21 cellular contexts compared by ENCODE assay signal in the genomic region with DNA sequence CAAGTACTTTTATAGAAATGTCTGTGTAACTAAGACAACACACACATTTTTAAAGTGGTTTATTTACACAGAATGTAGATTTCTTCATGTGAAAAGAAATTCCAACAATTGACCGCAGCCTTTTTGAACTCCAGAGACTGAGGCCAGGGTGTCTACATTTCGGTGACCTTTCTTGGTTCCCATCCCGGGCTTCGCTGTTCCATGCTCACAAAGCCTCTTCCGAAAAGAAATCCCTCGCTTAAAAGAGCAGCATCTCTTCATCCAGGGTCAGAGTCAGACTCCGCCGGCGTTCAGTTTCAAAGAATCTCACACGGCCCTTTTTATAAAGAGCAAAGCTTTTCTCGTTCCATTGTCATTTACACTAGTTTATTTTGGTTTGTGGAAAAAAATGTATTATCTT.
DNase-seq lines count a peak whose midpoint lies in the region; ATAC-seq and TF ChIP-seq lines count a peak whose summit lies in the region.
"Had no signal": no experiment of that assay in that cellular context is flagged by ENCODE, and none has a peak within 500 bp of the region (broad histone marks: within the 10 kb centered on the region; RNA-seq: fewer than 3 reads in every experiment).

No MANE protein-coding gene starts in this region.

- H3K36me3 ChIP-seq in H7 (replicated peaks; ENCODE audit: control insufficient read depth, insufficient read depth, low read length), result no peaks in the 10 kb centered on the region
- H3K36me3 ChIP-seq: BLaER1 treated with 17β-estradiol and CSF1 and Interleukin-3, amounts not matched to agents 10 nM and 100 nM; MG63 had no signal

- in situ Hi-C loops in astrocyte of the spinal cord (cut with HindIII; ENCODE audit: low sequenced_read_pairs), result no loop called here

- no peak for TF ChIP-seq CTCF in astrocyte of the spinal cord (IDR thresholded peaks at IDR 0.05; ENCODE audit: low read depth, low read length)

- ATAC-seq in GM21528 (IDR thresholded peaks at IDR 0.05; ENCODE audit: low FRiP score, unreplicated experiment), result no peak
- ATAC-seq in HG03354 (IDR thresholded peaks at IDR 0.05; ENCODE audit: poor library complexity, severe bottlenecking, unreplicated experiment), result no peak
- ATAC-seq: GM12878 had no signal

- H3K4me3 ChIP-seq in H7 (ENCODE audit: insufficient read depth, low read depth, low read length), result no peak overlapping the region
- H3K4me3 ChIP-seq in astrocyte of the spinal cord (ENCODE audit: low read depth, low read length), result no peak overlapping the region
- H3K4me3 ChIP-seq: BLaER1 treated with 17β-estradiol and CSF1 and Interleukin-3, amounts not matched to agents 10 nM and 100 nM; GM12878; MG63 had no signal

- peak; percentile 46 for DNase-seq in H7
- DNase-seq in astrocyte of the spinal cord (ENCODE audit: low read depth, low spot score), result peak; percentile 62
- peak; percentile 5 for DNase-seq in fibroblast of peridontal ligament (ENCODE audit: extremely low read depth)
- DNase-seq in retina, result peak; percentile 12
- DNase-seq in islet precursor cell, result no peak
- DNase-seq in activated CD4-positive, alpha-beta T cell treated with anti-CD3 and anti-CD28 coated beads for 4 hours, result no peak
- DNase-seq: 8988T; CD4-positive, alpha-beta memory T cell; DND-41; GOT3; Kasumi-1; NCI-H1048; NCI-H1417 treated with DMSO at 0.1 percent for 48 hours; NCI-H187 treated with DMSO at 0.1 percent for 48 hours; NCI-H748 treated with DMSO at 0.1 percent for 48 hours; SIG-M5 had no signal

- no peaks in the 10 kb centered on the region; the same call in 1 of the 2 replicates for H3K27me3 ChIP-seq in H7 (ENCODE audit: control insufficient read depth, insufficient read depth, low read length)
- H3K27me3 ChIP-seq: BLaER1 treated with 17β-estradiol and CSF1 and Interleukin-3, amounts not matched to agents 10 nM and 100 nM; MG63 had no signal

Comparison
In these comparisons a context has a peak if more than half of its experiments do, and no peak if none do; other contexts are left out.
1. DNase-seq: peak in H7 (single experiment), astrocyte of the spinal cord (single experiment), fibroblast of peridontal ligament (single experiment) and retina (single experiment); none in islet precursor cell (single experiment) and activated CD4-positive, alpha-beta T cell treated with anti-CD3 and anti-CD28 coated beads for 4 hours (0 of 2).